Comparison of ENCODE assay signal across 17 cellular contexts in the genomic region with DNA sequence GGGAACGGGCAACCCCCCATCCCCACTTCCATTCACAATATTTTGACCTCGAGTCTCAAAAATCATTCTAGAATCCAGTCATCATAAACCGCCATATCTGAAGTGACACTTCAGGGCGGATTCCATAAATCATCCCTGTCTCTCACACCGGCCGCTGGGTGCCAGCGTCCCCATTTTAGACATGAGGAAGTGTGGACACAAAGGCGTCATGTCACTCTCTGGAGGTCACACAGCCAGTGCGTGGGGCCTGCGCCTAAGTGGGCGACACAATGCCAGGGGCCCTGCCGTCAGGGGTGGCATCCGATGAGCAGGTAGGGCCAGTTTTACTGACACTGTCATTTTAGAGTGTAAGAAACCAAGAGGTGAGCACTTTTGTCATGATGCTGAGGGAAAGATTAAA. TPM values are rescaled to one million over a fixed set of nuclear protein-coding genes. Genes with fewer than 3 reads are reported as not detected.
DNase-seq lines count a peak whose midpoint lies in the region; ATAC-seq and TF ChIP-seq lines count a peak whose summit lies in the region.
"Had no signal": no experiment of that assay in that cellular context is flagged by ENCODE, and none has a peak within 500 bp of the region (broad histone marks: within the 10 kb centered on the region; RNA-seq: fewer than 3 reads in every experiment).

No MANE protein-coding gene starts in this region.

- H3K27ac Mint-ChIP-seq in neural crest cell (ENCODE audit: unreplicated experiment), result peak overlapping the region; percentile 50

- H3K36me3 ChIP-seq in left ventricle myocardium inferior, result no peaks in the 10 kb centered on the region
- H3K36me3 ChIP-seq in mucosa of descending colon (ENCODE audit: low read depth), result no peaks in the 10 kb centered on the region

- H3K27ac ChIP-seq in left ventricle myocardium inferior (replicated peaks), result peak overlapping the region; percentile 96
- H3K27ac ChIP-seq: A549 had no signal

- peaks cover 91% of the 10 kb centered on the region for H3K27me3 ChIP-seq in left ventricle myocardium inferior (ENCODE audit: low read depth)

- H3K9me3 Mint-ChIP-seq in neural crest cell, result no peaks in the 10 kb centered on the region

- H3K4me3 ChIP-seq in left ventricle myocardium inferior (no peak overlapping the region), mucosa of descending colon (no peak overlapping the region)
- H3K4me3 ChIP-seq: A549 had no signal

- ATAC-seq in Right ventricle myocardium superior (ENCODE audit: poor library complexity) (no peak), mucosa of descending colon (no peak)
- ATAC-seq: A549 had no signal

- intact Hi-C loops in left ventricle myocardium inferior (cut with micrococcal nuclease), result no loop called here
- intact Hi-C loops in Right ventricle myocardium superior (cut with DNase I), result loop anchor here (5.0 kb wide), 1 partner anchor 56 kb away; no protein-coding TSS in a partner anchor
- intact Hi-C loops in mucosa of descending colon (cut with DNase I, micrococcal nuclease), result no loop called here

- peak; percentile 40 for TF ChIP-seq POLR2A in erythroblast (IDR thresholded peaks at IDR 0.05; ENCODE audit: low read length)

- H3K9me3 ChIP-seq in left ventricle myocardium inferior (replicated peaks) (no peaks in the 10 kb centered on the region), mucosa of descending colon (no peaks in the 10 kb centered on the region)
- H3K9me3 ChIP-seq: A549 had no signal

- DNase-seq in left ventricle myocardium inferior (peak; percentile 14), Right ventricle myocardium superior (no peak), OCI-M1 (lab: John Stamatoyannopoulos, UW) (peak; percentile 45), erythroblast (lab: John Stamatoyannopoulos, UW) (peak; percentile 52 to 63), neural crest cell (ENCODE audit: low read depth, low spot score) (no peak), epidermal melanocyte (ENCODE audit: insufficient read length, low spot score) (no peak), mucosa of descending colon (no peak)
- no peak for DNase-seq in activated CD4-positive, CD25-positive, alpha-beta regulatory T cell treated with anti-CD3 and anti-CD28 coated beads, Interleukin-2, amount 50 U/mL, for 72 hours
- DNase-seq: C1 segment of cervical spinal cord, GF-D8, GOT3, IMR-90, NCI-H1092 treated with DMSO at 0.1 percent for 48 hours, NCI-H2107, NCI-H2227 treated with DMSO at 0.1 percent for 48 hours, NCI-H526 had no signal

- no peak overlapping the region for H3K4me3 Mint-ChIP-seq in neural crest cell

- peaks cover 31% of the 10 kb centered on the region for H3K4me1 Mint-ChIP-seq in neural crest cell

- no peaks in the 10 kb centered on the region for H3K27me3 Mint-ChIP-seq in neural crest cell (ENCODE audit: low read depth)

- H3K36me3 Mint-ChIP-seq in neural crest cell (ENCODE audit: low read depth), result no peaks in the 10 kb centered on the region

- TF ChIP-seq CTCF in left ventricle myocardium inferior (IDR thresholded peaks at IDR 0.05; ENCODE audit: borderline replicate concordance) (no peak), neural crest cell (conservative IDR thresholded peaks at IDR 0.05) (no peak), mucosa of descending colon (IDR thresholded peaks at IDR 0.05) (no peak)

- H3K4me1 ChIP-seq in left ventricle myocardium inferior (peaks cover 98% of the 10 kb centered on the region), mucosa of descending colon (ENCODE audit: low read depth) (no peaks in the 10 kb centered on the region)
- H3K4me1 ChIP-seq: A549 had no signal

RNA-seq across cellular contexts. Expression of a gene that starts 19.5 kb away (rescaled TPM):
- 94.1 TPM for total RNA-seq in left ventricle myocardium inferior
- 88.9 TPM for total RNA-seq in Right ventricle myocardium superior
- 10.7 and 12.4 TPM in 2 replicates for total RNA-seq in neural crest cell
- 10 to 100 TPM in 1 of 3 donors, 1 to 10 TPM in 2; 2.9 to 87.1 (median 5.3) TPM for total RNA-seq in mucosa of descending colon

RNA-seq across cellular contexts. Expression of a gene that starts 32.2 kb away (rescaled TPM):
- 12.6 TPM for total RNA-seq in left ventricle myocardium inferior
- 10.0 TPM for total RNA-seq in Right ventricle myocardium superior
- total RNA-seq in neural crest cell, result 6.1 and 7.4 TPM in 2 replicates
- 1 to 10 TPM; 2.5 to 6.3 (median 6.0) TPM for total RNA-seq in mucosa of descending colon

Comparison
In these comparisons a context has a peak if more than half of its experiments do, and no peak if none do; other contexts are left out.
1. DNase-seq: peak in left ventricle myocardium inferior (single experiment), OCI-M1 (single experiment) and erythroblast (2 of 2); none in Right ventricle myocardium superior (single experiment), neural crest cell (single experiment), activated CD4-positive, CD25-positive, alpha-beta regulatory T cell treated with anti-CD3 and anti-CD28 coated beads, Interleukin-2, amount 50 U/mL, for 72 hours (single experiment), epidermal melanocyte (single experiment) and mucosa of descending colon (0 of 3).